Comparison of ENCODE assay signal across 23 cellular contexts in the genomic region with DNA sequence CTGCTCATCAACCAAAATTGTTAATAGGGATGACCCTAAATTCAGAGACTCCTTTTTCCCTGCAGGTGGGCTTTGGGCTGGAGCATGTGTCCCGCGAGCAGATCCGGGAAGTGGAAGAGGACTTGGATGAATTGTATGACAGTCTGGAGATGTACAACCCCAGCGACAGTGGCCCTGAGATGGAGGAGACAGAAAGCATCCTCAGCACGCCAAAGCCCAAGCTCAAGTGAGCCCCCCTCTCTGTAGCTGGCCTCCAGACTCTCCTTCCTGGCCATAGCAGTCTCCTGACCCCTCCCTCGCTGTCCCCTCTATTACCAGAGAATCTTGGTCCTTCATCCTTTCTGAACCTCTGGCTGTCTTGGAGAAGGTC. TPM values are rescaled to one million over a fixed set of nuclear protein-coding genes. Genes with fewer than 3 reads are reported as not detected.
DNase-seq lines count a peak whose midpoint lies in the region; ATAC-seq and TF ChIP-seq lines count a peak whose summit lies in the region.
"Had no signal": no experiment of that assay in that cellular context is flagged by ENCODE, and none has a peak within 500 bp of the region (broad histone marks: within the 10 kb centered on the region; RNA-seq: fewer than 3 reads in every experiment).

No MANE protein-coding gene starts in this region.

- H3K36me3 ChIP-seq in CD8-positive, alpha-beta memory T cell (ENCODE audit: insufficient read depth, low read length): peaks cover 45% of the 10 kb centered on the region
- peaks cover 13 to 66% (median 36%) of the 10 kb centered on the region in 4 donors for H3K36me3 ChIP-seq in sigmoid colon

- H3K36me3 Mint-ChIP-seq in activated T-cell treated with anti-CD3 and anti-CD28 coated beads, Interleukin-2, amount 50 U/mL, for 72 hours (ENCODE audit: insufficient read depth in 2 of 2): peaks cover 10 to 14% of the 10 kb centered on the region in 2 donors
- H3K36me3 Mint-ChIP-seq in CD8-positive, alpha-beta memory T cell: peaks cover 6 to 84% (median 27%) of the 10 kb centered on the region in 3 donors
- H3K36me3 Mint-ChIP-seq in central memory CD8-positive, alpha-beta T cell (ENCODE audit: insufficient read depth): peaks cover 58% of the 10 kb centered on the region

- POLR2A ChIA-PET in CD8-positive, alpha-beta memory T cell (lab: Charles Lee): no interaction called here

- TF ChIP-seq EP300 in sigmoid colon (IDR thresholded peaks at IDR 0.05): no peak

- 94 to 96% methylated on average over 6 of the region's 6 CpGs for WGBS in sigmoid colon, 2 donors

- peaks cover 19% of the 10 kb centered on the region for H3K4me1 Mint-ChIP-seq in activated T-cell treated with anti-CD3 and anti-CD28 coated beads, Interleukin-2, amount 50 U/mL, for 72 hours (ENCODE audit: low read depth)
- peaks cover 8 to 16% (median 12%) of the 10 kb centered on the region in 3 donors for H3K4me1 Mint-ChIP-seq in CD8-positive, alpha-beta memory T cell
- peaks cover 17% of the 10 kb centered on the region for H3K4me1 Mint-ChIP-seq in central memory CD8-positive, alpha-beta T cell

- intact Hi-C loops in sigmoid colon (cut with DNase I): no loop called here

- H3K4me3 Mint-ChIP-seq in activated T-cell treated with anti-CD3 and anti-CD28 coated beads, Interleukin-2, amount 50 U/mL, for 72 hours: no peak overlapping the region
- H3K4me3 Mint-ChIP-seq in CD8-positive, alpha-beta memory T cell: no peak overlapping the region
- H3K4me3 Mint-ChIP-seq in central memory CD8-positive, alpha-beta T cell: no peak overlapping the region

- no peak for ATAC-seq in activated T-cell treated with anti-CD3 and anti-CD28 coated beads, Interleukin-2, amount 50 U/mL, for 72 hours (replicated peaks in 1 of 2)
- ATAC-seq in central memory CD8-positive, alpha-beta T cell (replicated peaks; ENCODE audit: extremely low read depth, poor library complexity, severe bottlenecking): no peak
- no peak for ATAC-seq in HG02852 (IDR thresholded peaks at IDR 0.05; ENCODE audit: unreplicated experiment)
- ATAC-seq: gastrocnemius medialis, Panc1 had no signal

- no peak for TF ChIP-seq POLR2A in sigmoid colon (IDR thresholded peaks at IDR 0.05)

- H3K27me3 ChIP-seq in CD8-positive, alpha-beta memory T cell (ENCODE audit: insufficient read depth, low read length, poor library complexity, severe bottlenecking): no peaks in the 10 kb centered on the region
- H3K27me3 ChIP-seq in sigmoid colon: no peaks in the 10 kb centered on the region
- H3K27me3 ChIP-seq: gastrocnemius medialis, neutrophil had no signal

- peaks cover 12% of the 10 kb centered on the region for H3K4me1 ChIP-seq in CD8-positive, alpha-beta memory T cell (ENCODE audit: insufficient read depth, low read length)
- H3K4me1 ChIP-seq in sigmoid colon: no peaks in the 10 kb centered on the region
- H3K4me1 ChIP-seq: gastrocnemius medialis, prostate gland had no signal

- peak overlapping the region; percentile 30 for H3K27ac Mint-ChIP-seq in activated T-cell treated with anti-CD3 and anti-CD28 coated beads, Interleukin-2, amount 50 U/mL, for 72 hours
- peak overlapping the region in 6 of 8 donors; percentile 0 to 91 (median 72) for H3K27ac Mint-ChIP-seq in CD8-positive, alpha-beta memory T cell
- peak overlapping the region; percentile 94 for H3K27ac Mint-ChIP-seq in central memory CD8-positive, alpha-beta T cell (ENCODE audit: low read depth)

- CTCF ChIA-PET in CD8-positive, alpha-beta memory T cell (lab: Charles Lee): interaction anchor here (1.1 to 7.6 kb wide), 3 partner anchors 41 to 363 kb away, joined by 3 to 74 read pairs (median 10); a partner anchor contains a TSS

- H3K9me3 Mint-ChIP-seq in activated T-cell treated with anti-CD3 and anti-CD28 coated beads, Interleukin-2, amount 50 U/mL, for 72 hours: no peaks in the 10 kb centered on the region
- no peaks in the 10 kb centered on the region for H3K9me3 Mint-ChIP-seq in CD8-positive, alpha-beta memory T cell
- H3K9me3 Mint-ChIP-seq in central memory CD8-positive, alpha-beta T cell: no peaks in the 10 kb centered on the region

- no peak overlapping the region for H3K27ac ChIP-seq in CD8-positive, alpha-beta memory T cell (ENCODE audit: low read depth, low read length)
- no peak overlapping the region for H3K27ac ChIP-seq in sigmoid colon
- H3K27ac ChIP-seq: gastrocnemius medialis, neutrophil, prostate gland had no signal

- no peaks in the 10 kb centered on the region for H3K9me3 ChIP-seq in CD8-positive, alpha-beta memory T cell (ENCODE audit: low read length)
- no peaks in the 10 kb centered on the region for H3K9me3 ChIP-seq in sigmoid colon
- H3K9me3 ChIP-seq: gastrocnemius medialis, neutrophil, prostate gland had no signal

- no peak for DNase-seq in activated T-cell treated with anti-CD3 and anti-CD28 coated beads, Interleukin-2, amount 50 U/mL, for 72 hours
- no peak for DNase-seq in activated T-cell treated with anti-CD3 and anti-CD28 coated beads, Interleukin-2, amount 50 U/mL, for 48 hours
- no peak for DNase-seq in CD8-positive, alpha-beta memory T cell
- DNase-seq in central memory CD8-positive, alpha-beta T cell (ENCODE audit: low spot score in 2 of 2): no peak
- peak; percentile 44 for DNase-seq in sigmoid colon
- DNase-seq in epidermal melanocyte (ENCODE audit: insufficient read length, low spot score): no peak
- DNase-seq in NCI-H1105 treated with DMSO at 0.1 percent for 48 hours (lab: John Stamatoyannopoulos, UW): no peak
- DNase-seq: ACHN; activated CD4-positive, alpha-beta T cell treated with anti-CD3 and anti-CD28 coated beads, Interleukin-2, amount 50 U/mL, for 48 hours; caudate nucleus; dermis blood vessel endothelial cell; DMS79; gastrocnemius medialis; NCI-H1092 treated with DMSO at 0.1 percent for 48 hours; NCI-H1930; NCI-H69; SHP77 treated with DMSO at 0.1 percent for 48 hours; T1000; trophoblast cell had no signal

- no peak for TF ChIP-seq CTCF in sigmoid colon (IDR thresholded peaks at IDR 0.05)

- no peaks in the 10 kb centered on the region for H3K27me3 Mint-ChIP-seq in activated T-cell treated with anti-CD3 and anti-CD28 coated beads, Interleukin-2, amount 50 U/mL, for 72 hours (ENCODE audit: low read depth)
- H3K27me3 Mint-ChIP-seq in CD8-positive, alpha-beta memory T cell: peaks cover 0 to 2% of the 10 kb centered on the region in 2 donors
- no peaks in the 10 kb centered on the region for H3K27me3 Mint-ChIP-seq in central memory CD8-positive, alpha-beta T cell

- no peak overlapping the region for H3K4me3 ChIP-seq in CD8-positive, alpha-beta memory T cell (ENCODE audit: low read length)
- no peak overlapping the region for H3K4me3 ChIP-seq in sigmoid colon
- H3K4me3 ChIP-seq: gastrocnemius medialis, prostate gland had no signal

RNA-seq across cellular contexts. Expression of a gene that starts 37.0 kb away (rescaled TPM):
- total RNA-seq in activated T-cell treated with anti-CD3 and anti-CD28 coated beads, Interleukin-2, amount 50 U/mL, for 72 hours: 10 to 100 TPM; 51.9 to 54.8 TPM
- 10 to 100 TPM; 61.6 to 65.9 TPM for total RNA-seq in CD8-positive, alpha-beta memory T cell
- polyA plus RNA-seq in CD8-positive, alpha-beta memory T cell: 11.9 TPM
- 10 to 100 TPM; 16.1 to 29.9 (median 24.1) TPM for total RNA-seq in sigmoid colon
- 10 to 100 TPM in 1 of 3 donors, 1 to 10 TPM in 2; 5.4 to 20.5 (median 6.5) TPM for polyA plus RNA-seq in sigmoid colon

RNA-seq across cellular contexts. Expression of a gene that starts 47.9 kb away (rescaled TPM):
- 100 to 1,000 TPM; 127 to 139 TPM for total RNA-seq in activated T-cell treated with anti-CD3 and anti-CD28 coated beads, Interleukin-2, amount 50 U/mL, for 72 hours
- 100 to 1,000 TPM; 119 to 125 TPM for total RNA-seq in CD8-positive, alpha-beta memory T cell
- 18.6 TPM for polyA plus RNA-seq in CD8-positive, alpha-beta memory T cell
- 10 to 100 TPM; 65.4 to 93.7 (median 77.3) TPM for total RNA-seq in sigmoid colon
- polyA plus RNA-seq in sigmoid colon: 100 to 1,000 TPM; 196 to 286 (median 243) TPM

RNA-seq across cellular contexts. Expression of a gene that starts 57.4 kb away (rescaled TPM):
- total RNA-seq in activated T-cell treated with anti-CD3 and anti-CD28 coated beads, Interleukin-2, amount 50 U/mL, for 72 hours: 1 to 10 TPM; 1.2 to 3.5 TPM
- total RNA-seq in CD8-positive, alpha-beta memory T cell: 1 to 10 TPM; 2.7 to 2.8 TPM
- not detected for polyA plus RNA-seq in CD8-positive, alpha-beta memory T cell
- 1 to 10 TPM in 1 of 4 donors, not detected in 3; 1.7 TPM for total RNA-seq in sigmoid colon
- under 1 TPM in 1 of 3 donors, not detected in 2; 0.63 TPM for polyA plus RNA-seq in sigmoid colon
- total RNA-seq: dermis blood vessel endothelial cell, gastrocnemius medialis had no signal

Comparison
In these comparisons a context has a peak if more than half of its experiments do, and no peak if none do; other contexts are left out.
1. H3K27ac Mint-ChIP-seq: peak in every context shown above with its lines; median percentile 94 in central memory CD8-positive, alpha-beta T cell; 72 in CD8-positive, alpha-beta memory T cell; 30 in activated T-cell treated with anti-CD3 and anti-CD28 coated beads, Interleukin-2, amount 50 U/mL, for 72 hours.